Comparison of ENCODE assay signal across 9 cellular contexts in the genomic region with DNA sequence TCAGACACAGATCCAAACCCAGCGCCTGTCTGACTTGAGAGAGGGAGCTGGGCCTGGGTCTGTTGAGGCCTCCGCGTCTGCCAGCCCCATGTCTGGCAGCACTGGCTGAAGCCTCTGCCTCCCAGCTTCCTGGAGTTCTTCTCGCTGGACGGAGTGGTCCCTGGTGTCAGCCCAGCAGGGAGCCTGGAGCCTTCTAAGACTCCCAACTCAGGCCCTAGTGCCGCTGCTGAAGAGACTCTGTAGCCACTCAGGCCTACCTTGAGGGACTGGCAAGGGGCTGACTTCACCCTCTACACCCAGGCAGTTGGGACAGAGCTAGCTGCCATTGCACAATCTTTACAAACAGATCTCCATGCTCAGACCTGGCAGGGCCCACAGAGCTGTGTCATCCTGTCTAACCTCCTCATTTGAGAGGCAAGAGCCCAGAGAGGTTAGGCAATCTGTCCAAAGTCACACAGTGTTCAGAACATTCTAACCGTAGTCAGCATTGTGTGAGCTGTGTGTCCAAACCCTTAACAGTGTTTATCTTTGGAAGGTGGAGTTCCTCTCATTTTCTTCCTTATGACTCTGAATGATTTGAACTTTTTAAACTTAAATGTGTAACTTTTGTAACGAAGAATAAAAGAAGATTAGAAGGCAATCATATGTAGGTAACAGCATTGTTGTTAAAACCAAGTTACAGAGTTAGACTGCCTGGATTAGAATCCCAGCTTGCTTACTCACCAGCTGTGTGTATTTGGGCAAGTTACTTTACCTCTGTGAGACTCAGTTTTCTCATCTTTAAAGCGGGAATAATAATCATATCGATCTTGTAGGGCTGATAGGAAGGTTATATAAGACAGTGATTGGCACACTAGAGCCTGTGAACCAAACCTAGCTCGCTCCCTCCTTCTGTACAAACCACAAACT. TPM values are rescaled to one million over a fixed set of nuclear protein-coding genes. Genes with fewer than 3 reads are reported as not detected.
A peak's percentile ranks its signal among the peaks of the same experiment; 100 is the strongest.
DNase-seq lines count a peak whose midpoint lies in the region; ATAC-seq, FAIRE-seq and TF ChIP-seq lines count a peak whose summit lies in the region.
"Had no signal": no experiment of that assay in that cellular context is flagged by ENCODE, and none has a peak within 500 bp of the region (broad histone marks: within the 10 kb centered on the region; RNA-seq: fewer than 3 reads in every experiment).

No MANE protein-coding gene starts in this region.

- H3K4me3 ChIP-seq in astrocyte (ENCODE audit: insufficient read depth, low read depth, low read length) (no peak overlapping the region), thymus (ENCODE audit: low read length) (no peak overlapping the region)

- H3K9ac ChIP-seq in astrocyte (ENCODE audit: low read length): no peak overlapping the region

- no peaks in the 10 kb centered on the region for H3K9me3 ChIP-seq in astrocyte (ENCODE audit: insufficient read depth, low read depth, low read length)
- no peaks in the 10 kb centered on the region for H3K9me3 ChIP-seq in thymus (ENCODE audit: control insufficient read depth)

- H4K20me1 ChIP-seq in astrocyte (ENCODE audit: insufficient read depth, low read length): peaks cover 2% of the 10 kb centered on the region

- no peak for TF ChIP-seq CTCF in astrocyte (IDR thresholded peaks at IDR 0.05; ENCODE audit: insufficient read depth, low read depth, low read length)

- H3K4me2 ChIP-seq in astrocyte (ENCODE audit: low read length): no peak overlapping the region

- peaks cover 47% of the 10 kb centered on the region for H3K4me1 ChIP-seq in astrocyte (ENCODE audit: insufficient read depth, low read length)
- peaks cover 32% of the 10 kb centered on the region for H3K4me1 ChIP-seq in thymus (ENCODE audit: control insufficient read depth, insufficient read depth, low read length)

- H3K79me2 ChIP-seq in astrocyte (ENCODE audit: insufficient read depth, low read length): peaks cover 4% of the 10 kb centered on the region

- H2AFZ ChIP-seq in astrocyte (ENCODE audit: low read depth, low read length): no peak overlapping the region

- no peak overlapping the region for H3K4me3 Mint-ChIP-seq in T-helper 2 cell treated with Interferon-gamma antibody and Interleukin-4, amounts not matched to agents 5 μg/mL and 100 μg/mL, for 36 hours
- H3K4me3 Mint-ChIP-seq in astrocyte (ENCODE audit: unreplicated experiment): no peak overlapping the region

- H3K36me3 ChIP-seq in astrocyte (ENCODE audit: insufficient read depth, low read length) (no peaks in the 10 kb centered on the region), thymus (ENCODE audit: control insufficient read depth, insufficient read depth) (no peaks in the 10 kb centered on the region)

- no peak for ATAC-seq in SK-N-SH treated with all-trans-retinoic acid at 6 μM for 48 hours

- no peaks in the 10 kb centered on the region for H3K27me3 Mint-ChIP-seq in T-helper 2 cell treated with Interferon-gamma antibody and Interleukin-4, amounts not matched to agents 5 μg/mL and 100 μg/mL, for 36 hours (ENCODE audit: low read depth)
- H3K27me3 Mint-ChIP-seq in astrocyte (ENCODE audit: low read depth, unreplicated experiment): no peaks in the 10 kb centered on the region

- H3K4me1 Mint-ChIP-seq in T-helper 2 cell treated with Interferon-gamma antibody and Interleukin-4, amounts not matched to agents 5 μg/mL and 100 μg/mL, for 36 hours (ENCODE audit: low read depth): peaks cover 45% of the 10 kb centered on the region
- peaks cover 39% of the 10 kb centered on the region for H3K4me1 Mint-ChIP-seq in astrocyte (ENCODE audit: low read depth, unreplicated experiment)

- H3K9me3 Mint-ChIP-seq in T-helper 2 cell treated with Interferon-gamma antibody and Interleukin-4, amounts not matched to agents 5 μg/mL and 100 μg/mL, for 36 hours: no peaks in the 10 kb centered on the region
- no peaks in the 10 kb centered on the region for H3K9me3 Mint-ChIP-seq in astrocyte (ENCODE audit: unreplicated experiment)

- no peaks in the 10 kb centered on the region for H3K27me3 ChIP-seq in astrocyte (ENCODE audit: insufficient read depth, low read length)
- no peaks in the 10 kb centered on the region for H3K27me3 ChIP-seq in thymus (ENCODE audit: control insufficient read depth, insufficient read depth)

- FAIRE-seq in astrocyte (lab: Jason Lieb, UNC): no peak
- FAIRE-seq: endothelial cell of umbilical vein had no signal

- H3K36me3 Mint-ChIP-seq in T-helper 2 cell treated with Interferon-gamma antibody and Interleukin-4, amounts not matched to agents 5 μg/mL and 100 μg/mL, for 36 hours (ENCODE audit: low read depth): no peaks in the 10 kb centered on the region
- H3K36me3 Mint-ChIP-seq in astrocyte (ENCODE audit: low read depth, unreplicated experiment): no peaks in the 10 kb centered on the region

- no peak for DNase-seq in T-helper 2 cell treated with Interferon-gamma antibody and Interleukin-4, amounts not matched to agents 5 μg/mL and 100 μg/mL, for 36 hours (ENCODE audit: low spot score)
- DNase-seq in T-helper 2 cell (no peak), astrocyte (ENCODE audit: low read depth) (peak; percentile 58), kidney tubule cell (ENCODE audit: low spot score) (peak; percentile 69), 8988T (no peak), mesenteric fat pad (ENCODE audit: low spot score) (no peak)

- 95% methylated on average over 11 of the region's 11 CpGs for WGBS in thymus

- peak overlapping the region; percentile 33 for H3K27ac Mint-ChIP-seq in T-helper 2 cell treated with Interferon-gamma antibody and Interleukin-4, amounts not matched to agents 5 μg/mL and 100 μg/mL, for 36 hours
- H3K27ac Mint-ChIP-seq in astrocyte (ENCODE audit: unreplicated experiment): peak overlapping the region; percentile 99

- H3K27ac ChIP-seq in astrocyte (ENCODE audit: low read depth, low read length) (no peak overlapping the region), thymus (ENCODE audit: low read depth) (peak overlapping the region; percentile 54)

TF ChIP-seq in SK-N-SH treated with all-trans-retinoic acid at 6 μM for 48 hours, 23 proteins besides CTCF, POLR2A, EP300 and RAD21 (continues in another document):
- TF ChIP-seq OSR1 (CRISPR knock-in tag; IDR thresholded peaks at IDR 0.05): no peak
- no peak for TF ChIP-seq TOX (CRISPR knock-in tag; IDR thresholded peaks at IDR 0.05; ENCODE audit: borderline replicate concordance)
- TF ChIP-seq, protein P1, sequence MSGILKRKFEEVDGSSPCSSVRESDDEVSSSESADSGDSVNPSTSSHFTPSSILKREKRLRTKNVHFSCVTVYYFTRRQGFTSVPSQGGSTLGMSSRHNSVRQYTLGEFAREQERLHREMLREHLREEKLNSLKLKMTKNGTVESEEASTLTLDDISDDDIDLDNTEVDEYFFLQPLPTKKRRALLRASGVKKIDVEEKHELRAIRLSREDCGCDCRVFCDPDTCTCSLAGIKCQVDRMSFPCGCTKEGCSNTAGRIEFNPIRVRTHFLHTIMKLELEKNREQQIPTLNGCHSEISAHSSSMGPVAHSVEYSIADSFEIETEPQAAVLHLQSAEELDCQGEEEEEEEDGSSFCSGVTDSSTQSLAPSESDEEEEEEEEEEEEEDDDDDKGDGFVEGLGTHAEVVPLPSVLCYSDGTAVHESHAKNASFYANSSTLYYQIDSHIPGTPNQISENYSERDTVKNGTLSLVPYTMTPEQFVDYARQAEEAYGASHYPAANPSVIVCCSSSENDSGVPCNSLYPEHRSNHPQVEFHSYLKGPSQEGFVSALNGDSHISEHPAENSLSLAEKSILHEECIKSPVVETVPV (CRISPR knock-in tag; IDR thresholded peaks at IDR 0.05): no peak
- no peak for TF ChIP-seq ZC3H10 (CRISPR knock-in tag; IDR thresholded peaks at IDR 0.05)
- no peak for TF ChIP-seq ZNF70 (CRISPR knock-in tag; IDR thresholded peaks at IDR 0.05)
- TF ChIP-seq ZNF565 (CRISPR knock-in tag; conservative IDR thresholded peaks at IDR 0.05; ENCODE audit: low read depth): no peak
- TF ChIP-seq GLIS3 (CRISPR knock-in tag; IDR thresholded peaks at IDR 0.05): no peak
- TF ChIP-seq ESRRG (CRISPR knock-in tag; IDR thresholded peaks at IDR 0.05): no peak
- TF ChIP-seq, protein P2, sequence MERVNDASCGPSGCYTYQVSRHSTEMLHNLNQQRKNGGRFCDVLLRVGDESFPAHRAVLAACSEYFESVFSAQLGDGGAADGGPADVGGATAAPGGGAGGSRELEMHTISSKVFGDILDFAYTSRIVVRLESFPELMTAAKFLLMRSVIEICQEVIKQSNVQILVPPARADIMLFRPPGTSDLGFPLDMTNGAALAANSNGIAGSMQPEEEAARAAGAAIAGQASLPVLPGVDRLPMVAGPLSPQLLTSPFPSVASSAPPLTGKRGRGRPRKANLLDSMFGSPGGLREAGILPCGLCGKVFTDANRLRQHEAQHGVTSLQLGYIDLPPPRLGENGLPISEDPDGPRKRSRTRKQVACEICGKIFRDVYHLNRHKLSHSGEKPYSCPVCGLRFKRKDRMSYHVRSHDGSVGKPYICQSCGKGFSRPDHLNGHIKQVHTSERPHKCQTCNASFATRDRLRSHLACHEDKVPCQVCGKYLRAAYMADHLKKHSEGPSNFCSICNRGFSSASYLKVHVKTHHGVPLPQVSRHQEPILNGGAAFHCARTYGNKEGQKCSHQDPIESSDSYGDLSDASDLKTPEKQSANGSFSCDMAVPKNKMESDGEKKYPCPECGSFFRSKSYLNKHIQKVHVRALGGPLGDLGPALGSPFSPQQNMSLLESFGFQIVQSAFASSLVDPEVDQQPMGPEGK (CRISPR knock-in tag; IDR thresholded peaks at IDR 0.05; ENCODE audit: borderline replicate concordance): no peak
- TF ChIP-seq ARNTL (CRISPR knock-in tag; IDR thresholded peaks at IDR 0.05; ENCODE audit: borderline replicate concordance, low read depth): no peak
- no peak for TF ChIP-seq ZFP30 (CRISPR knock-in tag; IDR thresholded peaks at IDR 0.05)
- TF ChIP-seq ISL1 (CRISPR knock-in tag; IDR thresholded peaks at IDR 0.05): no peak

RNA-seq across cellular contexts. Expression of a gene that starts 4.6 kb away (rescaled TPM):
- total RNA-seq in astrocyte (80.5 and 90.1 TPM in 2 replicates), mesenteric fat pad (1,666 TPM)
- polyA plus RNA-seq in thymus: 272 TPM

RNA-seq across cellular contexts. Expression of a gene that starts 58.5 kb away (rescaled TPM):
- total RNA-seq in astrocyte (131 and 137 TPM in 2 replicates), mesenteric fat pad (201 TPM)
- 69.2 TPM for polyA plus RNA-seq in thymus

Comparison
In these comparisons a context has a peak if more than half of its experiments do, and no peak if none do; other contexts are left out.
1. DNase-seq: peak in astrocyte (single experiment) and kidney tubule cell (single experiment); none in T-helper 2 cell treated with Interferon-gamma antibody and Interleukin-4, amounts not matched to agents 5 μg/mL and 100 μg/mL, for 36 hours (single experiment), T-helper 2 cell (0 of 5), 8988T (single experiment) and mesenteric fat pad (single experiment).
2. RNA of a gene that starts 4.6 kb away (total RNA-seq): 1,666 TPM in mesenteric fat pad (single experiment); 80.5 to 90.1 TPM in astrocyte; every median in the first group is over 10 times any median in the second.